ENCODE assay signal across 10 cellular contexts in genomic region chr11:45181595-45182550, GRCh38. TPM values are rescaled to one million over a fixed set of nuclear protein-coding genes. Genes with fewer than 3 reads are reported as not detected.
DNase-seq lines count a peak whose midpoint lies in the region; ATAC-seq and TF ChIP-seq lines count a peak whose summit lies in the region.
"Had no signal": no experiment of that assay in that cellular context is flagged by ENCODE, and none has a peak within 500 bp of the region (broad histone marks: within the 10 kb centered on the region; RNA-seq: fewer than 3 reads in every experiment).

No MANE protein-coding gene starts in this region.

- H3K4me3 Mint-ChIP-seq in activated T-cell treated with anti-CD3 and anti-CD28 coated beads, Interleukin-2, amount 50 U/mL, for 4 hours = peak overlapping the region; percentile 42
- H3K4me3 Mint-ChIP-seq in activated T-cell treated with anti-CD3 and anti-CD28 coated beads, Interleukin-2, amount 50 U/mL, for 24 hours = no peak overlapping the region
- peak overlapping the region; percentile 29 to 74 (median 56) for H3K4me3 Mint-ChIP-seq in naive thymus-derived CD8-positive, alpha-beta T cell

- no peak overlapping the region for H2BK12ac ChIP-seq in trophoblast cell (ENCODE audit: low read length)

- H3K36me3 Mint-ChIP-seq in activated T-cell treated with anti-CD3 and anti-CD28 coated beads, Interleukin-2, amount 50 U/mL, for 4 hours (ENCODE audit: insufficient read depth) = peaks cover 9% of the 10 kb centered on the region
- H3K36me3 Mint-ChIP-seq in activated T-cell treated with anti-CD3 and anti-CD28 coated beads, Interleukin-2, amount 50 U/mL, for 24 hours (ENCODE audit: low read depth) = peaks cover 5% of the 10 kb centered on the region
- H3K36me3 Mint-ChIP-seq in naive thymus-derived CD8-positive, alpha-beta T cell = peaks cover 4 to 7% (median 4%) of the 10 kb centered on the region in 3 donors

- POLR2A ChIA-PET in naive thymus-derived CD8-positive, alpha-beta T cell (lab: Charles Lee) = interaction anchor here (0.7 kb wide), 1 partner anchor 15 kb away, joined by 3 read pairs; no protein-coding TSS in a partner anchor

- TF ChIP-seq CTCF in esophagus squamous epithelium (IDR thresholded peaks at IDR 0.05) (no peak), upper lobe of right lung (IDR thresholded peaks at IDR 0.05) (no peak)

- peak overlapping the region; percentile 56 to 78 (median 66) for H3K4me3 ChIP-seq in esophagus squamous epithelium
- peak overlapping the region; percentile 53 for H3K4me3 ChIP-seq in upper lobe of right lung
- H3K4me3 ChIP-seq in trophoblast cell (ENCODE audit: low read depth, low read length) = no peak overlapping the region

- H3K18ac ChIP-seq in trophoblast cell (ENCODE audit: low read length) = no peak overlapping the region

- peaks cover 8% of the 10 kb centered on the region for H3K4me1 Mint-ChIP-seq in activated T-cell treated with anti-CD3 and anti-CD28 coated beads, Interleukin-2, amount 50 U/mL, for 4 hours (ENCODE audit: low read depth)
- H3K4me1 Mint-ChIP-seq in activated T-cell treated with anti-CD3 and anti-CD28 coated beads, Interleukin-2, amount 50 U/mL, for 24 hours (ENCODE audit: low read depth) = peaks cover 14% of the 10 kb centered on the region
- H3K4me1 Mint-ChIP-seq in naive thymus-derived CD8-positive, alpha-beta T cell = peaks cover 15 to 20% (median 17%) of the 10 kb centered on the region in 4 donors

- no peak overlapping the region for H3K27ac Mint-ChIP-seq in activated T-cell treated with anti-CD3 and anti-CD28 coated beads, Interleukin-2, amount 50 U/mL, for 24 hours
- H3K27ac Mint-ChIP-seq in naive thymus-derived CD8-positive, alpha-beta T cell = peak overlapping the region in 2 of 10 donors; percentile 15 to 55

- no peaks in the 10 kb centered on the region for H3K9me3 Mint-ChIP-seq in activated T-cell treated with anti-CD3 and anti-CD28 coated beads, Interleukin-2, amount 50 U/mL, for 4 hours
- H3K9me3 Mint-ChIP-seq in activated T-cell treated with anti-CD3 and anti-CD28 coated beads, Interleukin-2, amount 50 U/mL, for 24 hours = no peaks in the 10 kb centered on the region
- no peaks in the 10 kb centered on the region for H3K9me3 Mint-ChIP-seq in naive thymus-derived CD8-positive, alpha-beta T cell

- H3K79me2 ChIP-seq in trophoblast cell (ENCODE audit: control insufficient read depth, insufficient read depth, low read length, poor library complexity) = peaks cover 2% of the 10 kb centered on the region

- H4K12ac ChIP-seq in trophoblast cell (ENCODE audit: low read depth, low read length) = no peak overlapping the region

- no peak for DNase-seq in activated T-cell treated with anti-CD3 and anti-CD28 coated beads, Interleukin-2, amount 50 U/mL, for 4 hours
- DNase-seq in activated T-cell treated with anti-CD3 and anti-CD28 coated beads, Interleukin-2, amount 50 U/mL, for 24 hours = no peak
- DNase-seq in esophagus squamous epithelium (lab: John Stamatoyannopoulos, UW) = no peak
- DNase-seq in naive thymus-derived CD8-positive, alpha-beta T cell = no peak
- no peak for DNase-seq in upper lobe of right lung
- DNase-seq in activated CD8-positive, alpha-beta memory T cell treated with anti-CD3 and anti-CD28 coated beads, Interleukin-2, amount 50 U/mL, for 48 hours = no peak
- no peak for DNase-seq in trophoblast cell
- no peak for DNase-seq in activated gamma-delta T cell treated with Interleukin-2 at 50 U/mL for 16 hours
- DNase-seq: brain microvascular endothelial cell, NCI-H1092 had no signal

- no peak overlapping the region for H3K14ac ChIP-seq in trophoblast cell (ENCODE audit: low read length)

- ATAC-seq in activated T-cell treated with anti-CD3 and anti-CD28 coated beads, Interleukin-2, amount 50 U/mL, for 4 hours = no peak
- ATAC-seq in naive thymus-derived CD8-positive, alpha-beta T cell = no peak
- ATAC-seq in upper lobe of right lung = no peak

- no peak for TF ChIP-seq POLR2A in esophagus squamous epithelium (IDR thresholded peaks at IDR 0.05)

- H3K9me3 ChIP-seq in esophagus squamous epithelium (no peaks in the 10 kb centered on the region), upper lobe of right lung (no peaks in the 10 kb centered on the region), trophoblast cell (ENCODE audit: insufficient read depth, low read depth, low read length) (no peaks in the 10 kb centered on the region)

- intact Hi-C loops in esophagus squamous epithelium (cut with DNase I) = no loop called here
- intact Hi-C loops in upper lobe of right lung (cut with DNase I) = no loop called here

- 78 to 83% methylated on average over 12 to 20 of the region's 24 CpGs for WGBS in esophagus squamous epithelium, 2 donors
- no CpG with 5 or more reads among the region's 24 CpGs for WGBS in trophoblast cell (ENCODE audit: extremely low coverage, insufficient coverage, insufficient read length)

- peaks cover 11 to 42% (median 25%) of the 10 kb centered on the region in 3 donors for H3K4me1 ChIP-seq in esophagus squamous epithelium
- H3K4me1 ChIP-seq in upper lobe of right lung = peaks cover 18% of the 10 kb centered on the region
- H3K4me1 ChIP-seq in trophoblast cell (ENCODE audit: control insufficient read depth in 1 of 2, insufficient read depth in 2 of 2, low read length in 2 of 2) = peaks cover 8 to 18% of the 10 kb centered on the region in 2 experiments

- H3K9ac ChIP-seq in trophoblast cell (ENCODE audit: low read length) = no peak overlapping the region

- H3K79me1 ChIP-seq in trophoblast cell (ENCODE audit: low read length) = peaks cover 3% of the 10 kb centered on the region

- H2BK120ac ChIP-seq in trophoblast cell (ENCODE audit: insufficient read depth, low read length, poor library complexity) = no peak overlapping the region

- H4K8ac ChIP-seq in trophoblast cell (ENCODE audit: low read depth, low read length) = no peak overlapping the region

- H3K23ac ChIP-seq in trophoblast cell (ENCODE audit: low read length) = no peak overlapping the region

- no peak overlapping the region for H2AK5ac ChIP-seq in trophoblast cell (ENCODE audit: low read length)

- H3K36me3 ChIP-seq in esophagus squamous epithelium (peaks cover 0 to 48% (median 0%) of the 10 kb centered on the region in 3 donors), upper lobe of right lung (peaks cover 15% of the 10 kb centered on the region), trophoblast cell (ENCODE audit: control insufficient read depth in 1 of 2, insufficient read depth in 2 of 2, low read length in 2 of 2) (no peaks in the 10 kb centered on the region)
- H3K36me3 ChIP-seq: brain microvascular endothelial cell had no signal

- no peak overlapping the region for H2BK5ac ChIP-seq in trophoblast cell (ENCODE audit: low read depth, low read length, poor library complexity)

- no peak overlapping the region for H4K91ac ChIP-seq in trophoblast cell (ENCODE audit: low read depth, low read length)

- no peaks in the 10 kb centered on the region for H3K27me3 ChIP-seq in esophagus squamous epithelium
- no peaks in the 10 kb centered on the region for H3K27me3 ChIP-seq in upper lobe of right lung
- H3K27me3 ChIP-seq in trophoblast cell (ENCODE audit: insufficient read depth, low read length) = no peaks in the 10 kb centered on the region

- H3K27me3 Mint-ChIP-seq in activated T-cell treated with anti-CD3 and anti-CD28 coated beads, Interleukin-2, amount 50 U/mL, for 4 hours (ENCODE audit: low read depth) = peaks cover 19% of the 10 kb centered on the region
- H3K27me3 Mint-ChIP-seq in activated T-cell treated with anti-CD3 and anti-CD28 coated beads, Interleukin-2, amount 50 U/mL, for 24 hours = peaks cover 29% of the 10 kb centered on the region
- H3K27me3 Mint-ChIP-seq in naive thymus-derived CD8-positive, alpha-beta T cell = peaks cover 9 to 14% (median 11%) of the 10 kb centered on the region in 5 donors

- H3K27ac ChIP-seq in esophagus squamous epithelium = peak overlapping the region; percentile 86 to 91 (median 90)
- H3K27ac ChIP-seq in upper lobe of right lung = peak overlapping the region; percentile 81
- no peak overlapping the region for H3K27ac ChIP-seq in trophoblast cell (ENCODE audit: low read depth, low read length)
- H3K27ac ChIP-seq: brain microvascular endothelial cell had no signal

- H3K4ac ChIP-seq in trophoblast cell (ENCODE audit: low read depth, low read length) = no peak overlapping the region

- no peak overlapping the region for H2AFZ ChIP-seq in trophoblast cell (ENCODE audit: insufficient read depth, low read length, poor library complexity)

- no peak overlapping the region for H3K4me2 ChIP-seq in trophoblast cell (ENCODE audit: low read length)

RNA-seq across cellular contexts. Expression of gene PRDM11, which starts 35.4 kb away (rescaled TPM):
- 1 to 10 TPM; 6.0 to 8.5 (median 6.8) TPM for total RNA-seq in activated T-cell treated with anti-CD3 and anti-CD28 coated beads, Interleukin-2, amount 50 U/mL, for 4 hours
- total RNA-seq in esophagus squamous epithelium = 10 to 100 TPM in 1 of 4 donors, 1 to 10 TPM in 3; 3.9 to 13.9 (median 5.1) TPM
- total RNA-seq in naive thymus-derived CD8-positive, alpha-beta T cell = 10 to 100 TPM; 10.3 to 12.0 TPM
- 1 to 10 TPM in 1 of 3 donors, under 1 TPM in 2; 0.49 to 1.4 (median 0.87) TPM for polyA plus RNA-seq in naive thymus-derived CD8-positive, alpha-beta T cell
- total RNA-seq in upper lobe of right lung = 18.3 TPM
- 1.8 and 2.4 TPM in 2 replicates for polyA plus RNA-seq in trophoblast cell (2013)
